Comparison of ENCODE assay signal across 21 cellular contexts in the genomic region with DNA sequence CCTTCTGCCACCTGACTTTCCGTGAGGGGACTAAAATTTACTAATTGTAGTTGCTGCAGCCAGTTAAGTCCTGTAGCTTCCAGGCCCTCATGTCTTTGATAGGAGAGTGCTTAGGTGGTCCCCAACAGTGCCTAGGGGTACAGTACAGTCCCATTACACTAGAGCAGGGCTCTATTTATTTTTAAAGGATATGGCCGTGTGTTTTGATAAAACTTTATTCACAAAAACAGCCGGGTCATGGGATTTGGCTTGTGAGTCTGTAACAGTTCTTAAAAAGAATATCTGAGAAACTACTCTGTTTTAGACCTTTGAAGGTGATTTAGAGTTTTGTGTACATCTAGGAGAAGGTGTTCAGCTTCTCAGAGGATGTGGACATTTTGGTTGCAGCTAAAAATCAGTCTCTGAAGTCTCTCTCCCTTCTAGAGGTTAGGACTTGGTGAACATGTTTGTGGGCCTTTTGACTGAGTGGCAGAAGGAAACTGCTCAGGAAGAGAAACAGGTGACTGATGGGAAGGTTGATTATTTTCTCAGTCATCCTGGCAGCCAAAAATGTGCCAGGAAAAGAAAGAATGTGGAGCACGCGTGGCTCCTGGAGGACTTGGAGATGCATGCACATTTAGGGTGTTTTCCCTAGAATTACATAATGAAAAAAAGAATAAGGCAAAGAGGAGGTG. TPM values are rescaled to one million over a fixed set of nuclear protein-coding genes. Genes with fewer than 3 reads are reported as not detected.
DNase-seq lines count a peak whose midpoint lies in the region; ATAC-seq, FAIRE-seq and TF ChIP-seq lines count a peak whose summit lies in the region.
"Had no signal": no experiment of that assay in that cellular context is flagged by ENCODE, and none has a peak within 500 bp of the region (broad histone marks: within the 10 kb centered on the region; RNA-seq: fewer than 3 reads in every experiment).

No MANE protein-coding gene starts in this region.

- H3K18ac ChIP-seq in neuronal stem cell (ENCODE audit: low read length) (no peak overlapping the region), trophoblast cell (ENCODE audit: low read length) (no peak overlapping the region)

- POLR2A ChIA-PET in K562 (lab: Yijun Ruan, JAX), result no interaction called here

- H2BK12ac ChIP-seq in neuronal stem cell (ENCODE audit: low read length) (no peak overlapping the region), trophoblast cell (ENCODE audit: low read length) (no peak overlapping the region)

- H3K27me3 ChIP-seq in K562 (ENCODE audit: control insufficient read depth in 2 of 2, insufficient read depth in 2 of 2, low read length in 2 of 2) (no peaks in the 10 kb centered on the region), neuronal stem cell (ENCODE audit: control insufficient read depth in 3 of 3, insufficient read depth in 3 of 3, low read depth in 1 of 3, low read length in 3 of 3) (no peaks in the 10 kb centered on the region), trophoblast cell (ENCODE audit: insufficient read depth, low read length) (no peaks in the 10 kb centered on the region), esophagus squamous epithelium (no peaks in the 10 kb centered on the region)
- H3K27me3 ChIP-seq: MG63 had no signal

- no peak overlapping the region for H3K4me2 ChIP-seq in K562 (ENCODE audit: insufficient read depth, low read length)
- no peak overlapping the region for H3K4me2 ChIP-seq in neuronal stem cell (ENCODE audit: insufficient read depth, low read length, poor library complexity, severe bottlenecking)
- no peak overlapping the region for H3K4me2 ChIP-seq in trophoblast cell (ENCODE audit: low read length)
- H3K4me2 ChIP-seq: KMS-11 had no signal

- H3K79me2 ChIP-seq in K562 (ENCODE audit: control insufficient read depth, insufficient read depth, low read length) (peaks cover 9% of the 10 kb centered on the region; the same call in 2 of the 3 replicates), trophoblast cell (ENCODE audit: control insufficient read depth, insufficient read depth, low read length, poor library complexity) (no peaks in the 10 kb centered on the region)

- no peak overlapping the region for H2BK120ac ChIP-seq in neuronal stem cell (ENCODE audit: low read depth, low read length)
- H2BK120ac ChIP-seq in trophoblast cell (ENCODE audit: insufficient read depth, low read length, poor library complexity), result no peak overlapping the region

- H3K9me3 Mint-ChIP-seq in activated naive CD4-positive, alpha-beta T cell treated with anti-CD3 and anti-CD28 coated beads, Interleukin-2, amount 10 ng/mL, durations not matched to agents 7 days and 5 days, result no peaks in the 10 kb centered on the region
- H3K9me3 Mint-ChIP-seq: CD14-positive monocyte had no signal

- no peaks in the 10 kb centered on the region for H3K4me1 Mint-ChIP-seq in activated naive CD4-positive, alpha-beta T cell treated with anti-CD3 and anti-CD28 coated beads, Interleukin-2, amount 10 ng/mL, durations not matched to agents 7 days and 5 days
- H3K4me1 Mint-ChIP-seq: CD14-positive monocyte had no signal

- DNase-seq in activated naive CD4-positive, alpha-beta T cell treated with anti-CD3 and anti-CD28 coated beads, Interleukin-2, amount 10 ng/mL, durations not matched to agents 7 days and 5 days, result no peak
- no peak for DNase-seq in activated naive CD4-positive, alpha-beta T cell treated with anti-CD3 and anti-CD28 coated beads, Interleukin-2, amount 50 U/mL, for 16 hours
- DNase-seq in HTR-8/SVneo (ENCODE audit: insufficient read length, low spot score) (no peak), K562 (ENCODE audit: extremely low read depth in 1 of 4, low spot score in 3 of 4) (no peak), neuronal stem cell (ENCODE audit: low spot score) (no peak), trophoblast cell (no peak), esophagus squamous epithelium (lab: John Stamatoyannopoulos, UW) (no peak)
- DNase-seq: DMS53, MG63, NCI-H1092 treated with DMSO at 0.1 percent for 48 hours, NCI-H1694, NCI-H2107, NCI-H345, NCI-H748 treated with DMSO at 0.1 percent for 48 hours, SHP77 had no signal

- no peak overlapping the region for H3K27ac ChIP-seq in K562 (ENCODE audit: extremely low read depth, low read depth, low read length)
- H3K27ac ChIP-seq in neuronal stem cell (replicated peaks; ENCODE audit: low read length), result no peak overlapping the region
- H3K27ac ChIP-seq in trophoblast cell (ENCODE audit: low read depth, low read length), result no peak overlapping the region
- no peak overlapping the region for H3K27ac ChIP-seq in esophagus squamous epithelium
- H3K27ac ChIP-seq: KMS-11 had no signal

- no peaks in the 10 kb centered on the region for H3K27me3 Mint-ChIP-seq in activated naive CD4-positive, alpha-beta T cell treated with anti-CD3 and anti-CD28 coated beads, Interleukin-2, amount 10 ng/mL, durations not matched to agents 7 days and 5 days

- in situ Hi-C loops in K562 (cut with MboI), result no loop called here

- no peaks in the 10 kb centered on the region for H3K9me3 ChIP-seq in K562 (replicated peaks; ENCODE audit: control insufficient read depth, insufficient read depth, low read depth, low read length)
- H3K9me3 ChIP-seq in neuronal stem cell (replicated peaks in 1 of 2; ENCODE audit: control insufficient read depth in 2 of 2, insufficient read depth in 1 of 2, low read depth in 1 of 2, low read length in 2 of 2), result no peaks in the 10 kb centered on the region
- H3K9me3 ChIP-seq in trophoblast cell (ENCODE audit: insufficient read depth, low read depth, low read length), result no peaks in the 10 kb centered on the region
- no peaks in the 10 kb centered on the region for H3K9me3 ChIP-seq in esophagus squamous epithelium
- H3K9me3 ChIP-seq: MG63 had no signal

- TF ChIP-seq EP300 in K562 (IDR thresholded peaks at IDR 0.05; ENCODE audit: low read length), result no peak

- H3K9me1 ChIP-seq in K562 (ENCODE audit: control insufficient read depth, insufficient read depth, low read length), result no peaks in the 10 kb centered on the region

- no peak for TF ChIP-seq POLR2A in K562 (conservative IDR thresholded peaks at IDR 0.05)
- no peak for TF ChIP-seq POLR2A in esophagus squamous epithelium (IDR thresholded peaks at IDR 0.05)

- peaks cover 2% of the 10 kb centered on the region for H3K79me1 ChIP-seq in neuronal stem cell (ENCODE audit: low read depth, low read length)
- no peaks in the 10 kb centered on the region for H3K79me1 ChIP-seq in trophoblast cell (ENCODE audit: low read length)

- TF ChIP-seq CTCF in K562 (IDR thresholded peaks at IDR 0.05 in 2 of 3, conservative IDR thresholded peaks at IDR 0.05 in 1 of 3; ENCODE audit: insufficient read depth in 2 of 3, low read depth in 1 of 3, low read length in 3 of 3), result no peak
- no peak for TF ChIP-seq CTCF in esophagus squamous epithelium (IDR thresholded peaks at IDR 0.05)

- H2BK5ac ChIP-seq in neuronal stem cell (ENCODE audit: low read length) (no peak overlapping the region), trophoblast cell (ENCODE audit: low read depth, low read length, poor library complexity) (no peak overlapping the region)

- H3K4me3 Mint-ChIP-seq in activated naive CD4-positive, alpha-beta T cell treated with anti-CD3 and anti-CD28 coated beads, Interleukin-2, amount 10 ng/mL, durations not matched to agents 7 days and 5 days, result no peak overlapping the region
- H3K4me3 Mint-ChIP-seq: CD14-positive monocyte had no signal

- peaks cover 83% of the 10 kb centered on the region for H3K36me3 ChIP-seq in K562 (ENCODE audit: control insufficient read depth, insufficient read depth, low read length)
- peaks cover 11 to 78% of the 10 kb centered on the region in 2 donors for H3K36me3 ChIP-seq in neuronal stem cell (replicated peaks in 1 of 2; ENCODE audit: control insufficient read depth in 2 of 2, insufficient read depth in 2 of 2, low read length in 2 of 2)
- peaks cover 18 to 25% of the 10 kb centered on the region in 2 experiments for H3K36me3 ChIP-seq in trophoblast cell (ENCODE audit: control insufficient read depth in 1 of 2, insufficient read depth in 2 of 2, low read length in 2 of 2)
- H3K36me3 ChIP-seq in esophagus squamous epithelium, result peaks cover 6 to 84% (median 15%) of the 10 kb centered on the region in 3 donors

- H4K8ac ChIP-seq in neuronal stem cell (ENCODE audit: low read depth, low read length) (no peak overlapping the region), trophoblast cell (ENCODE audit: low read depth, low read length) (no peak overlapping the region)

- no peak overlapping the region for H2BK15ac ChIP-seq in neuronal stem cell (ENCODE audit: low read length)

- CTCF ChIA-PET in activated naive CD4-positive, alpha-beta T cell treated with anti-CD3 and anti-CD28 coated beads, Interleukin-2, amount 10 ng/mL, durations not matched to agents 7 days and 5 days (lab: Charles Lee), result interaction anchor here (3.0 kb wide), 1 partner anchor 210 kb away, joined by 11 read pairs; no protein-coding TSS in a partner anchor
- CTCF ChIA-PET in K562 (lab: Yijun Ruan, JAX; ENCODE audit: low intra/inter-chr PET ratio), result interaction anchor here (1.0 to 4.7 kb wide), 3 partner anchors 200 to 213 kb away, joined by 4 to 63 read pairs (median 8); no protein-coding TSS in a partner anchor

- H4K91ac ChIP-seq in neuronal stem cell (ENCODE audit: low read depth, low read length, poor library complexity) (no peak overlapping the region), trophoblast cell (ENCODE audit: low read depth, low read length) (no peak overlapping the region)

- no peak for TF ChIP-seq RAD21 in K562 (CRISPR knock-in tag; conservative IDR thresholded peaks at IDR 0.05 in 1 of 2, IDR thresholded peaks at IDR 0.05 in 1 of 2)

- no peaks in the 10 kb centered on the region for H4K20me1 ChIP-seq in K562 (replicated peaks; ENCODE audit: control insufficient read depth, insufficient read depth, low read length)

- H3K9ac ChIP-seq in K562 (ENCODE audit: insufficient read depth in 1 of 2, low read depth in 2 of 2, low read length in 2 of 2) (no peak overlapping the region), neuronal stem cell (ENCODE audit: low read depth, low read length, poor library complexity) (peak overlapping the region; percentile 46), trophoblast cell (ENCODE audit: low read length) (no peak overlapping the region)
- H3K9ac ChIP-seq: KMS-11 had no signal

- H3K4ac ChIP-seq in neuronal stem cell (ENCODE audit: low read length), result no peak overlapping the region
- H3K4ac ChIP-seq in trophoblast cell (ENCODE audit: low read depth, low read length), result no peak overlapping the region

- intact Hi-C loops in K562 (cut with micrococcal nuclease), result no loop called here
- intact Hi-C loops in esophagus squamous epithelium (cut with DNase I), result loop anchor here (10.0 kb wide), 1 partner anchor 212 kb away; no protein-coding TSS in a partner anchor

- no peak overlapping the region for H2AK5ac ChIP-seq in neuronal stem cell (ENCODE audit: low read depth, low read length)
- no peak overlapping the region for H2AK5ac ChIP-seq in trophoblast cell (ENCODE audit: low read length)

- H3K4me3 ChIP-seq in K562 (no peak overlapping the region), neuronal stem cell (ENCODE audit: low read length in 2 of 2) (no peak overlapping the region), trophoblast cell (ENCODE audit: low read depth, low read length) (no peak overlapping the region), esophagus squamous epithelium (no peak overlapping the region)
- H3K4me3 ChIP-seq: MG63 had no signal

- H3K23ac ChIP-seq in neuronal stem cell (ENCODE audit: low read depth, low read length, poor library complexity) (no peak overlapping the region), trophoblast cell (ENCODE audit: low read length) (no peak overlapping the region)

- H4K12ac ChIP-seq in trophoblast cell (ENCODE audit: low read depth, low read length), result no peak overlapping the region

- no peak for ATAC-seq in K562
- no peak for ATAC-seq in HG03354 (IDR thresholded peaks at IDR 0.05; ENCODE audit: poor library complexity, severe bottlenecking, unreplicated experiment)
- ATAC-seq: Panc1 had no signal

- FAIRE-seq in HTR-8/SVneo (lab: Jason Lieb, UNC), result peak; percentile 60
- no peak for FAIRE-seq in K562 (lab: Jason Lieb, UNC)
- FAIRE-seq: A204.1, GM12891 had no signal

- H3K14ac ChIP-seq in neuronal stem cell (ENCODE audit: low read length) (no peak overlapping the region), trophoblast cell (ENCODE audit: low read length) (no peak overlapping the region)

- WGBS in K562 (ENCODE audit: insufficient coverage, low coverage, missing lambda C conversion rate), result 84% methylated on average over 5 of the region's 5 CpGs
- WGBS in neuronal stem cell (ENCODE audit: extremely low coverage in 2 of 2, insufficient read length in 2 of 2, insufficient replicate concordance in 1 of 2), 2 donors, result no CpG with 5 or more reads among the region's 5 CpGs
- no CpG with 5 or more reads among the region's 5 CpGs for WGBS in trophoblast cell (ENCODE audit: extremely low coverage, insufficient coverage, insufficient read length)
- 70 to 86% methylated on average over 4 to 5 of the region's 5 CpGs for WGBS in esophagus squamous epithelium, 2 donors

- H3K36me3 Mint-ChIP-seq in activated naive CD4-positive, alpha-beta T cell treated with anti-CD3 and anti-CD28 coated beads, Interleukin-2, amount 10 ng/mL, durations not matched to agents 7 days and 5 days, result peaks cover 36% of the 10 kb centered on the region

- no peak overlapping the region for H2AFZ ChIP-seq in K562 (ENCODE audit: low read depth, low read length)
- H2AFZ ChIP-seq in neuronal stem cell (ENCODE audit: low read length), result no peak overlapping the region
- no peak overlapping the region for H2AFZ ChIP-seq in trophoblast cell (ENCODE audit: insufficient read depth, low read length, poor library complexity)

- peak overlapping the region; percentile 30 for H3K27ac Mint-ChIP-seq in activated naive CD4-positive, alpha-beta T cell treated with anti-CD3 and anti-CD28 coated beads, Interleukin-2, amount 10 ng/mL, durations not matched to agents 7 days and 5 days

- no TSS peak for BruUV-seq in K562 (replicated peaks; lab: Mats Ljungman, UMichigan)

- H3K4me1 ChIP-seq in K562 (replicated peaks in 1 of 2; ENCODE audit: control insufficient read depth in 2 of 2, insufficient read depth in 2 of 2, low read length in 2 of 2) (no peaks in the 10 kb centered on the region), neuronal stem cell (ENCODE audit: control insufficient read depth in 2 of 2, insufficient read depth in 1 of 2, low read depth in 1 of 2, low read length in 2 of 2) (no peaks in the 10 kb centered on the region), trophoblast cell (ENCODE audit: control insufficient read depth in 1 of 2, insufficient read depth in 2 of 2, low read length in 2 of 2) (no peaks in the 10 kb centered on the region), esophagus squamous epithelium (no peaks in the 10 kb centered on the region)

RNA-seq across cellular contexts. Expression of a gene that starts 57.4 kb away (rescaled TPM):
- total RNA-seq in K562 (2011; cell fraction: chromatin; rRNA removed; ENCODE audit: low replicate concordance), result 28.5 and 56.2 TPM in 2 replicates
- total RNA-seq in K562 (2011; cell fraction: nucleolus; rRNA removed), result 14.8 and 19.5 TPM in 2 replicates
- total RNA-seq in K562 (2011; cell fraction: nucleoplasm; rRNA removed), result 43.9 and 84.6 TPM in 2 replicates
- total RNA-seq in K562 (2014; rRNA removed) (9.4 and 10.5 TPM in 2 replicates), K562 (2014; rRNA removed; fragmentation: Illumina TruSeq; extraction: Trizol) (27.9 and 29.5 TPM in 2 replicates), K562 (2015; rRNA removed; fragmentation: Illumina TruSeq; extraction: Trizol) (22.7 and 25.7 TPM in 2 replicates), K562 (2021) (50.7 and 50.8 TPM in 2 replicates), esophagus squamous epithelium (10 to 100 TPM; 11.5 to 21.2 (median 16.6) TPM)
- polyA plus RNA-seq in K562 (2011; rRNA removed) (22.6 and 40.3 TPM in 2 replicates), K562 (2014; fragmentation: Illumina TruSeq; extraction: Trizol) (51.0 and 51.2 TPM in 2 replicates), K562 (2014; fragmentation: Nextera tagmentation; extraction: Ambion mirVana) (1 to 10 TPM; 3.4 to 8.4 TPM), K562 (2014; rRNA removed) (32.7 and 34.3 TPM in 2 replicates)
- polyA plus RNA-seq in K562 (2011; cell fraction: cytosol; rRNA removed), result 18.5 and 29.2 TPM in 2 replicates
- 22.9 and 26.1 TPM in 2 replicates for polyA plus RNA-seq in K562 (2011; cell fraction: nucleus; rRNA removed)
- polyA plus RNA-seq in K562 (2012), result 41.2 and 44.4 TPM in 2 replicates
- 25.1 and 32.6 TPM in 2 replicates for polyA minus RNA-seq in K562 (2011; rRNA and poly(A)+ RNA removed)
- polyA minus RNA-seq in K562 (2011; cell fraction: cytosol; rRNA and poly(A)+ RNA removed), result 23.1 and 26.0 TPM in 2 replicates
- 12.1 and 20.3 TPM in 2 replicates for polyA minus RNA-seq in K562 (2011; cell fraction: nucleus; rRNA and poly(A)+ RNA removed)
- 33.3 TPM for polyA plus RNA-seq in neuronal stem cell (2013, experiment 1 of 2)
- 33.3 TPM for polyA plus RNA-seq in neuronal stem cell (2013, experiment 2 of 2)
- 34.8 and 35.3 TPM in 2 replicates for polyA plus RNA-seq in trophoblast cell (2013)
